25 cellular contexts compared by ENCODE assay signal in genomic region chr9:37924538-37924937, GRCh38.
"Had no signal": no experiment of that assay in that cellular context is flagged by ENCODE, and none has a peak within 500 bp of the region (broad histone marks: within the 10 kb centered on the region; RNA-seq: fewer than 3 reads in every experiment).

No MANE protein-coding gene starts in this region.

- H2AFZ ChIP-seq: parathyroid adenoma had no signal

- H3K4me1 Mint-ChIP-seq: central memory CD8-positive, alpha-beta T cell; immature natural killer cell; naive thymus-derived CD8-positive, alpha-beta T cell had no signal

- H3K27ac Mint-ChIP-seq: immature natural killer cell; naive thymus-derived CD8-positive, alpha-beta T cell; stimulated activated effector memory CD8-positive, alpha-beta T cell treated with anti-CD3 and anti-CD28 coated beads, Interleukin-12 subunit alpha, Interleukin-12 subunit beta, amount 100 ng/mL, for 72 hours had no signal

- H3K79me2 ChIP-seq: parathyroid adenoma had no signal

- H3K27me3 ChIP-seq: neutrophil, sigmoid colon, testis, tibial artery, upper lobe of left lung had no signal

- H3K9me3 Mint-ChIP-seq: central memory CD8-positive, alpha-beta T cell; immature natural killer cell; naive thymus-derived CD8-positive, alpha-beta T cell; nephron progenitor cell; stimulated activated effector memory CD8-positive, alpha-beta T cell treated with anti-CD3 and anti-CD28 coated beads, Interleukin-12 subunit alpha, Interleukin-12 subunit beta, amount 100 ng/mL, for 72 hours had no signal

- ATAC-seq: left colon; left ventricle myocardium superior; lower lobe of right lung; naive thymus-derived CD8-positive, alpha-beta T cell; psoas muscle; right cardiac atrium; stimulated activated effector memory CD8-positive, alpha-beta T cell treated with anti-CD3 and anti-CD28 coated beads, Interleukin-12 subunit alpha, Interleukin-12 subunit beta, amount 100 ng/mL, for 72 hours; stimulated activated naive CD8-positive, alpha-beta T cell treated with anti-CD3 and anti-CD28 coated beads, Interleukin-15, Interleukin-2, amounts not matched to agents 100 U/mL and 50 U/mL, for 24 hours had no signal

- H3K4me3 Mint-ChIP-seq: central memory CD8-positive, alpha-beta T cell; immature natural killer cell; naive thymus-derived CD8-positive, alpha-beta T cell; nephron progenitor cell; stimulated activated effector memory CD8-positive, alpha-beta T cell treated with anti-CD3 and anti-CD28 coated beads, Interleukin-12 subunit alpha, Interleukin-12 subunit beta, amount 100 ng/mL, for 72 hours had no signal

- DNase-seq: cortex of kidney; effector CD8-positive, alpha-beta T cell; erythroblast; hypothalamus; immature natural killer cell; kidney glomerular epithelial cell; left colon; left ventricle myocardium superior; lower lobe of right lung; nephron progenitor cell; psoas muscle; right cardiac atrium; stimulated activated CD4-positive, alpha-beta T cell treated with anti-CD3 and anti-CD28 coated beads, Interleukin-2, amount 100 ng/mL, for 24 hours; stimulated activated CD4-positive, alpha-beta T cell treated with anti-CD3 and anti-CD28 coated beads, Interleukin-4, amount 100 ng/mL, for 24 hours; stimulated activated naive CD8-positive, alpha-beta T cell treated with anti-CD3 and anti-CD28 coated beads, Interleukin-15, Interleukin-2, amounts not matched to agents 100 U/mL and 50 U/mL, for 24 hours; substantia nigra; testis; tibial artery; upper lobe of left lung had no signal

- H3K27me3 Mint-ChIP-seq: naive thymus-derived CD8-positive, alpha-beta T cell had no signal

- H3K9me3 ChIP-seq: lower lobe of right lung, neutrophil, psoas muscle, sigmoid colon, testis, tibial artery, upper lobe of left lung had no signal

- H3K36me3 ChIP-seq: neutrophil had no signal

- H3K9ac ChIP-seq: parathyroid adenoma had no signal

- H3K27ac ChIP-seq: lower lobe of right lung, neutrophil, parathyroid adenoma, psoas muscle, sigmoid colon, testis, tibial artery, upper lobe of left lung had no signal

- H3K36me3 Mint-ChIP-seq: immature natural killer cell; naive thymus-derived CD8-positive, alpha-beta T cell; stimulated activated effector memory CD8-positive, alpha-beta T cell treated with anti-CD3 and anti-CD28 coated beads, Interleukin-12 subunit alpha, Interleukin-12 subunit beta, amount 100 ng/mL, for 72 hours had no signal

- H3K4me1 ChIP-seq: parathyroid adenoma, testis had no signal

- H3K4me3 ChIP-seq: lower lobe of right lung, psoas muscle, sigmoid colon, testis, tibial artery, upper lobe of left lung had no signal
